Comparison of ENCODE assay signal across 28 cellular contexts in genomic region chr6:168196881-168197635, GRCh38.
DNase-seq lines count a peak whose midpoint lies in the region; ATAC-seq, FAIRE-seq and TF ChIP-seq lines count a peak whose summit lies in the region.
"Had no signal": no experiment of that assay in that cellular context is flagged by ENCODE, and none has a peak within 500 bp of the region (broad histone marks: within the 10 kb centered on the region; RNA-seq: fewer than 3 reads in every experiment).

No MANE protein-coding gene starts in this region.

- no peak overlapping the region for H3K4ac ChIP-seq in trophoblast cell (ENCODE audit: low read depth, low read length)

- H3K4me1 ChIP-seq in HEK293 (ENCODE audit: control insufficient read depth, insufficient read depth, low read length) (0 out of 2 replicates have a peak, but pooled peaks cover 5% of the 10 kb centered on the region), kidney (ENCODE audit: control insufficient read depth in 1 of 2, insufficient read depth in 1 of 2, low read depth in 1 of 2, low read length in 2 of 2) (peaks cover 0 to 6% of the 10 kb centered on the region in 2 donors), trophoblast cell (ENCODE audit: control insufficient read depth in 1 of 2, insufficient read depth in 2 of 2, low read length in 2 of 2) (no peaks in the 10 kb centered on the region)
- H3K4me1 ChIP-seq: ascending aorta, colonic mucosa, left ventricle myocardium inferior had no signal

- no peak overlapping the region for H3K27ac Mint-ChIP-seq in activated CD4-positive, alpha-beta T cell treated with anti-CD3 and anti-CD28 coated beads for 36 hours
- peak overlapping the region in 2 of 7 donors; percentile 46 to 62 for H3K27ac Mint-ChIP-seq in CD14-positive monocyte
- H3K27ac Mint-ChIP-seq: activated CD4-positive, alpha-beta T cell treated with anti-CD3 and anti-CD28 coated beads, Interleukin-2, amount 10 ng/mL, durations not matched to agents 24 days and 14 days; effector memory CD8-positive, alpha-beta T cell had no signal

- H3K9ac ChIP-seq in kidney (ENCODE audit: low read length in 2 of 2): no peak overlapping the region
- peak overlapping the region; percentile 31 for H3K9ac ChIP-seq in trophoblast cell (ENCODE audit: low read length)
- H3K9ac ChIP-seq: BLaER1 treated with 17β-estradiol and CSF1 and Interleukin-3, amounts not matched to agents 10 nM and 100 nM had no signal

- no peak overlapping the region for H3K18ac ChIP-seq in trophoblast cell (ENCODE audit: low read length)

- no peak for TF ChIP-seq CTCF in C4-2B (conservative IDR thresholded peaks at IDR 0.05)
- no peak for TF ChIP-seq CTCF in HEK293 (tag by site-specific recombination; IDR thresholded peaks at IDR 0.05)
- no peak for TF ChIP-seq CTCF in kidney (IDR thresholded peaks at IDR 0.05; ENCODE audit: borderline replicate concordance, extremely low read depth, insufficient read depth)
- TF ChIP-seq CTCF in CD14-positive monocyte (IDR thresholded peaks at IDR 0.05): no peak

- no peaks in the 10 kb centered on the region for H3K27me3 ChIP-seq in trophoblast cell (ENCODE audit: insufficient read depth, low read length)
- H3K27me3 ChIP-seq: ascending aorta; BLaER1 treated with 17β-estradiol and CSF1 and Interleukin-3, amounts not matched to agents 10 nM and 100 nM; colonic mucosa; upper lobe of left lung had no signal

- no peak overlapping the region for H2BK5ac ChIP-seq in trophoblast cell (ENCODE audit: low read depth, low read length, poor library complexity)

- no peak for FAIRE-seq in kidney (lab: Jason Lieb, UNC)

- DNase-seq in kidney: peak; percentile 66
- no peak for DNase-seq in trophoblast cell
- DNase-seq in activated CD4-positive, alpha-beta T cell treated with anti-CD3 and anti-CD28 coated beads for 36 hours: no peak
- no peak for DNase-seq in CD14-positive monocyte (ENCODE audit: low spot score)
- DNase-seq in SKM-1 treated with dmso at 0.1 percent for 144 hours (lab: John Stamatoyannopoulos, UW; ENCODE audit: unreplicated experiment): no peak
- DNase-seq: activated CD4-positive, alpha-beta T cell treated with anti-CD3 and anti-CD28 coated beads, Interleukin-2, amount 10 ng/mL, durations not matched to agents 24 days and 14 days; activated T-cell treated with anti-CD3 and anti-CD28 coated beads, Interleukin-2, amount 50 U/mL, for 4 hours; DND-41; effector memory CD8-positive, alpha-beta T cell; erythroblast; GF-D8; glutamatergic neuron; IMR-90; left ventricle myocardium inferior; MV-4-11; PC-9; stimulated activated CD4-positive, alpha-beta T cell treated with anti-CD3 and anti-CD28 coated beads, Interleukin-15, amount 100 ng/mL, for 24 hours; stimulated activated CD4-positive, alpha-beta T cell treated with anti-CD3 and anti-CD28 coated beads, Interleukin-4, amount 100 ng/mL, for 4 hours; T-helper 9 cell; WERI-Rb-1 had no signal

- POLR2A ChIA-PET in HEK293 (lab: Yijun Ruan, JAX): no interaction called here
- POLR2A ChIA-PET in activated CD4-positive, alpha-beta T cell treated with anti-CD3 and anti-CD28 coated beads for 36 hours (lab: Charles Lee): no interaction called here

- no peaks in the 10 kb centered on the region for H3K36me3 Mint-ChIP-seq in activated CD4-positive, alpha-beta T cell treated with anti-CD3 and anti-CD28 coated beads for 36 hours (ENCODE audit: low read depth)
- no peaks in the 10 kb centered on the region for H3K36me3 Mint-ChIP-seq in CD14-positive monocyte

- H3K36me3 ChIP-seq in HEK293 (ENCODE audit: control insufficient read depth in 2 of 2, insufficient read depth in 1 of 2, low read length in 2 of 2) (no peaks in the 10 kb centered on the region), kidney (ENCODE audit: control insufficient read depth in 1 of 2, insufficient read depth in 2 of 2, low read length in 2 of 2) (no peaks in the 10 kb centered on the region), trophoblast cell (ENCODE audit: control insufficient read depth in 1 of 2, insufficient read depth in 2 of 2, low read length in 2 of 2) (no peaks in the 10 kb centered on the region)
- H3K36me3 ChIP-seq: ascending aorta, colonic mucosa, left ventricle myocardium inferior, upper lobe of left lung, WERI-Rb-1 had no signal

- no peak overlapping the region for H3K14ac ChIP-seq in trophoblast cell (ENCODE audit: low read length)

- no peak overlapping the region for H3K4me2 ChIP-seq in trophoblast cell (ENCODE audit: low read length)
- H3K4me2 ChIP-seq: PC-9 had no signal

- intact Hi-C loops in kidney (cut with DNase I): no loop called here
- intact Hi-C loops in activated CD4-positive, alpha-beta T cell treated with anti-CD3 and anti-CD28 coated beads for 36 hours (cut with DNase I, micrococcal nuclease): no loop called here
- intact Hi-C loops in CD14-positive monocyte (cut with micrococcal nuclease): no loop called here

- H3K4me3 ChIP-seq in HEK293 (ENCODE audit: low read depth, low read length): no peak overlapping the region
- H3K4me3 ChIP-seq in kidney (ENCODE audit: low read length in 2 of 2): no peak overlapping the region
- H3K4me3 ChIP-seq in trophoblast cell (ENCODE audit: low read depth, low read length): no peak overlapping the region
- H3K4me3 ChIP-seq: ascending aorta; BLaER1 treated with 17β-estradiol and CSF1 and Interleukin-3, amounts not matched to agents 10 nM and 100 nM; colonic mucosa; left ventricle myocardium inferior; PC-9; upper lobe of left lung had no signal

- H3K23ac ChIP-seq in trophoblast cell (ENCODE audit: low read length): no peak overlapping the region

- no peaks in the 10 kb centered on the region for H3K4me1 Mint-ChIP-seq in activated CD4-positive, alpha-beta T cell treated with anti-CD3 and anti-CD28 coated beads for 36 hours
- H3K4me1 Mint-ChIP-seq in CD14-positive monocyte: no peaks in the 10 kb centered on the region
- H3K4me1 Mint-ChIP-seq: activated CD4-positive, alpha-beta T cell treated with anti-CD3 and anti-CD28 coated beads, Interleukin-2, amount 10 ng/mL, durations not matched to agents 24 days and 14 days had no signal

- H4K91ac ChIP-seq in trophoblast cell (ENCODE audit: low read depth, low read length): no peak overlapping the region

- no peaks in the 10 kb centered on the region for H3K79me2 ChIP-seq in trophoblast cell (ENCODE audit: control insufficient read depth, insufficient read depth, low read length, poor library complexity)

- H4K12ac ChIP-seq in trophoblast cell (ENCODE audit: low read depth, low read length): no peak overlapping the region

- WGBS in trophoblast cell (ENCODE audit: extremely low coverage, insufficient coverage, insufficient read length): no CpG with 5 or more reads among the region's 25 CpGs

- CTCF ChIA-PET in HEK293 (lab: Yijun Ruan, JAX): no interaction called here
- CTCF ChIA-PET in activated CD4-positive, alpha-beta T cell treated with anti-CD3 and anti-CD28 coated beads for 36 hours (lab: Charles Lee): interaction anchor here (0.6 kb wide), 1 partner anchor 52 kb away, joined by 3 read pairs; no protein-coding TSS in a partner anchor

- H3K9me3 ChIP-seq in HEK293 (ENCODE audit: control insufficient read depth, insufficient read depth, low read depth, low read length) (no peaks in the 10 kb centered on the region), kidney (ENCODE audit: control insufficient read depth in 1 of 2, low read length in 2 of 2) (no peaks in the 10 kb centered on the region), trophoblast cell (ENCODE audit: insufficient read depth, low read depth, low read length) (no peaks in the 10 kb centered on the region)
- H3K9me3 ChIP-seq: ascending aorta; BLaER1 treated with 17β-estradiol and CSF1 and Interleukin-3, amounts not matched to agents 10 nM and 100 nM; colonic mucosa; left ventricle myocardium inferior; upper lobe of left lung had no signal

- peak overlapping the region; percentile 35; the same call in 1 of the 2 replicates for H3K27ac ChIP-seq in C4-2B
- H3K27ac ChIP-seq in HEK293 (ENCODE audit: extremely low read depth, low read depth, low read length): no peak overlapping the region
- H3K27ac ChIP-seq in kidney (ENCODE audit: low read depth in 2 of 2, low read length in 2 of 2): peak overlapping the region in 1 of 2 donors; percentile 53
- H3K27ac ChIP-seq in trophoblast cell (ENCODE audit: low read depth, low read length): no peak overlapping the region
- H3K27ac ChIP-seq: ascending aorta; BLaER1 treated with 17β-estradiol and CSF1 and Interleukin-3, amounts not matched to agents 10 nM and 100 nM; left ventricle myocardium inferior; PC-9; upper lobe of left lung; WERI-Rb-1 had no signal

- no peaks in the 10 kb centered on the region for H3K79me1 ChIP-seq in trophoblast cell (ENCODE audit: low read length)

- no peak overlapping the region for H2BK120ac ChIP-seq in trophoblast cell (ENCODE audit: insufficient read depth, low read length, poor library complexity)

- no peak overlapping the region for H4K8ac ChIP-seq in trophoblast cell (ENCODE audit: low read depth, low read length)

- no peaks in the 10 kb centered on the region for H3K9me3 Mint-ChIP-seq in activated CD4-positive, alpha-beta T cell treated with anti-CD3 and anti-CD28 coated beads for 36 hours (ENCODE audit: low read depth)
- H3K9me3 Mint-ChIP-seq in CD14-positive monocyte: peaks cover 0 to 3% (median 0%) of the 10 kb centered on the region in 7 donors
- H3K9me3 Mint-ChIP-seq: activated CD4-positive, alpha-beta T cell treated with anti-CD3 and anti-CD28 coated beads, Interleukin-2, amount 10 ng/mL, durations not matched to agents 24 days and 14 days; activated T-cell treated with anti-CD3 and anti-CD28 coated beads, Interleukin-2, amount 50 U/mL, for 4 hours; effector memory CD8-positive, alpha-beta T cell had no signal

- H2AK5ac ChIP-seq in trophoblast cell (ENCODE audit: low read length): no peak overlapping the region

- no peak overlapping the region for H2AFZ ChIP-seq in trophoblast cell (ENCODE audit: insufficient read depth, low read length, poor library complexity)
- H2AFZ ChIP-seq: PC-9 had no signal

- H3K4me3 Mint-ChIP-seq in activated CD4-positive, alpha-beta T cell treated with anti-CD3 and anti-CD28 coated beads for 36 hours: no peak overlapping the region
- H3K4me3 Mint-ChIP-seq in CD14-positive monocyte: no peak overlapping the region
- H3K4me3 Mint-ChIP-seq: activated CD4-positive, alpha-beta T cell treated with anti-CD3 and anti-CD28 coated beads, Interleukin-2, amount 10 ng/mL, durations not matched to agents 24 days and 14 days; activated T-cell treated with anti-CD3 and anti-CD28 coated beads, Interleukin-2, amount 50 U/mL, for 4 hours; effector memory CD8-positive, alpha-beta T cell had no signal

- no peak overlapping the region for H2BK12ac ChIP-seq in trophoblast cell (ENCODE audit: low read length)

- peaks cover 7% of the 10 kb centered on the region for H3K27me3 Mint-ChIP-seq in activated CD4-positive, alpha-beta T cell treated with anti-CD3 and anti-CD28 coated beads for 36 hours
- H3K27me3 Mint-ChIP-seq in CD14-positive monocyte (ENCODE audit: low read depth in 3 of 3): peaks cover 6 to 10% (median 7%) of the 10 kb centered on the region in 3 donors
- H3K27me3 Mint-ChIP-seq: activated CD4-positive, alpha-beta T cell treated with anti-CD3 and anti-CD28 coated beads, Interleukin-2, amount 10 ng/mL, durations not matched to agents 24 days and 14 days had no signal

- no peak for ATAC-seq in activated CD4-positive, alpha-beta T cell treated with anti-CD3 and anti-CD28 coated beads for 36 hours
- ATAC-seq: effector memory CD8-positive, alpha-beta T cell; HCT116; Right ventricle myocardium inferior had no signal

TF ChIP-seq in HEK293, 187 proteins besides CTCF, POLR2A, EP300 and RAD21 (continues in another document):
- TF ChIP-seq ZNF555 (tag by site-specific recombination; conservative IDR thresholded peaks at IDR 0.05): no peak
